Comparison of ENCODE assay signal across 21 cellular contexts in the genomic region with DNA sequence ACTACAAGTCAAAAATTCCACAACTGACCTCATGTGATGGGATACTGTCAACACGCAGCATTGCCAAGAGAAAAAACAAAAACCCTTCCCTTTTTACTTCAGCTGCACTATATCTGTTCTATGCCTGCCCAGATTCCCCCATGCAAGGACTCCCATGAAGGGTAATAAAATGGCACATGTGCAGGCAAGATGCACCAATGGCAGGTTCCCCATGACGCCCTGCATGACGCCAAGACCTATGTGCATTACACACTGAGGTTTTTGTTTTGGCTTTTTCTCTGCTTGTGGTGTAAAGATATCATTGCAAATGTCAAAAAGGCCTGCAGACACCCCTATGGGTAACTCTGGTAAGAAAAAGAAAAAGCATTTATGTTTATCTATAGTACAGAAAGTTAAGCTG.
"Had no signal": no experiment of that assay in that cellular context is flagged by ENCODE, and none has a peak within 500 bp of the region (broad histone marks: within the 10 kb centered on the region; RNA-seq: fewer than 3 reads in every experiment).

No MANE protein-coding gene starts in this region.

- H3K4me1 ChIP-seq: colonic mucosa, foreskin keratinocyte, gastrocnemius medialis, heart right ventricle, left lung, lower lobe of right lung had no signal

- H3K27me3 ChIP-seq: colonic mucosa, foreskin keratinocyte, gastrocnemius medialis, heart right ventricle, left lung had no signal

- H3K9me3 ChIP-seq: colonic mucosa, gastrocnemius medialis, heart right ventricle, lower lobe of right lung, mucosa of descending colon had no signal

- ATAC-seq: effector memory CD8-positive, alpha-beta T cell; esophagus mucosa; foreskin keratinocyte; gastrocnemius medialis; heart right ventricle; left cardiac atrium; left lung; left ventricle myocardium superior; lower lobe of right lung; mucosa of descending colon had no signal

- H3K27ac ChIP-seq: colonic mucosa, epithelial cell of prostate, foreskin keratinocyte, gastrocnemius medialis, heart right ventricle, left lung, lower lobe of right lung had no signal

- H3K4me3 ChIP-seq: colonic mucosa, gastrocnemius medialis, heart right ventricle, left lung, lower lobe of right lung, mucosa of descending colon had no signal

- DNase-seq: colonic mucosa; cortex of kidney; effector CD8-positive, alpha-beta T cell; effector memory CD8-positive, alpha-beta T cell; endodermal cell; erythroblast; foreskin keratinocyte; gastrocnemius medialis; glutamatergic neuron; head of caudate nucleus; heart right ventricle; hippocampal formation; left cardiac atrium; left lung; left ventricle myocardium superior; lower lobe of right lung; mesenchymal stem cell; mucosa of descending colon; naive B cell had no signal

- H3K36me3 ChIP-seq: colonic mucosa, gastrocnemius medialis, heart right ventricle, left lung, lower lobe of right lung had no signal
